In the genomic region with DNA sequence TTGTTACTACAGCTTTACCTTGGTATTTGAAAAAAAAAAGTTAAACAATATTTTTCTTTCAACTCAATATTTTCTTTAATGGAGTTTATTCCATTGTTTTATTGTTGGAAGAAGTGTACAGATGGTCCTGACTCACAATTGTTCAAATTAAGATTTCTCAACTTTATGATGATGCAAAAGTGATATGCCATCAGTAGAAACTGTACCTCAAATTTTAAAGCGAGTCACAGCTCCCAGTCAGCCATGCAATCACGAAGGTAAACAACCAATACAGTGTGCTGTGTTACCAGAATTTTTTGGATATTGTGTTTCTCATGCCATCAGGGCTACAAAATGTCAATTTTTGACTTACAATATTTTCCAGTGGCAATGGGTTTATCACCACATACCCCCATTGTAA, we compare ENCODE assay signal across 28 cellular contexts. TPM values are rescaled to one million over a fixed set of nuclear protein-coding genes. Genes with fewer than 3 reads are reported as not detected.
DNase-seq lines count a peak whose midpoint lies in the region; ATAC-seq and TF ChIP-seq lines count a peak whose summit lies in the region.
"Had no signal": no experiment of that assay in that cellular context is flagged by ENCODE, and none has a peak within 500 bp of the region (broad histone marks: within the 10 kb centered on the region; RNA-seq: fewer than 3 reads in every experiment).

No MANE protein-coding gene starts in this region.

- no peaks in the 10 kb centered on the region for H3K27me3 ChIP-seq in mesenchymal stem cell (ENCODE audit: control insufficient read depth in 1 of 2, insufficient read depth in 1 of 2, low read length in 2 of 2)
- H3K27me3 ChIP-seq: BLaER1 treated with 17β-estradiol and CSF1 and Interleukin-3, amounts not matched to agents 10 nM and 100 nM; neutrophil; transverse colon had no signal

- no peak overlapping the region for H2BK5ac ChIP-seq in mesenchymal stem cell (ENCODE audit: low read depth, low read length, poor library complexity, severe bottlenecking)

- H3K9ac ChIP-seq in mesenchymal stem cell (ENCODE audit: low read length): peak overlapping the region; percentile 63
- H3K9ac ChIP-seq: BLaER1 treated with 17β-estradiol and CSF1 and Interleukin-3, amounts not matched to agents 10 nM and 100 nM; KMS-11 had no signal

- no peaks in the 10 kb centered on the region for H3K4me1 ChIP-seq in mesenchymal stem cell (ENCODE audit: control insufficient read depth, insufficient read depth, low read depth, low read length)
- H3K4me1 ChIP-seq: BLaER1 treated with 17β-estradiol and CSF1 and Interleukin-3, amounts not matched to agents 10 nM and 100 nM; Caco-2; psoas muscle; transverse colon had no signal

- DNase-seq in EL: peak; percentile 25
- peak; percentile 79 for DNase-seq in LHCN-M2 (ENCODE audit: low read depth)
- peak; percentile 79 for DNase-seq in epithelial cell of esophagus (ENCODE audit: low read depth)
- no peak for DNase-seq in mesenchymal stem cell
- no peak for DNase-seq in activated CD4-positive, alpha-beta T cell treated with anti-CD3 and anti-CD28 coated beads, Interleukin-2, amount 50 U/mL, for 4 hours
- no peak for DNase-seq in activated CD4-positive, alpha-beta T cell treated with anti-CD3 and anti-CD28 coated beads, Interleukin-2, amount 50 U/mL, for 1 hour
- DNase-seq: activated CD4-positive, alpha-beta T cell treated with anti-CD3 and anti-CD28 coated beads for 48 hours; activated naive CD4-positive, alpha-beta T cell; activated T-cell treated with anti-CD3 and anti-CD28 coated beads, Interleukin-2, amount 50 U/mL, for 24 hours; amniotic stem cell; Caco-2; DMS79; effector CD8-positive, alpha-beta T cell; erythroblast; left ventricle myocardium superior; naive B cell; NCI-H1436; OCI-M1; psoas muscle; SHP77; stimulated activated CD4-positive, alpha-beta T cell treated with anti-CD3 and anti-CD28 coated beads, Interleukin-1b, Interleukin-23, amount 100 ng/mL, for 48 hours; transverse colon had no signal

- H3K18ac ChIP-seq in mesenchymal stem cell (ENCODE audit: low read depth in 1 of 2, low read length in 2 of 2): no peak overlapping the region

- no peaks in the 10 kb centered on the region for H3K9me3 ChIP-seq in mesenchymal stem cell (ENCODE audit: control insufficient read depth, low read length)
- H3K9me3 ChIP-seq: BLaER1 treated with 17β-estradiol and CSF1 and Interleukin-3, amounts not matched to agents 10 nM and 100 nM; Caco-2; neutrophil; psoas muscle; transverse colon had no signal

- H3K27ac ChIP-seq in mesenchymal stem cell (ENCODE audit: low read length, poor library complexity, severe bottlenecking): no peak overlapping the region
- H3K27ac ChIP-seq: BLaER1 treated with 17β-estradiol and CSF1 and Interleukin-3, amounts not matched to agents 10 nM and 100 nM; KMS-11; neutrophil; psoas muscle; skin epidermis; transverse colon; VCaP had no signal

- H3K4me3 ChIP-seq in epithelial cell of esophagus (ENCODE audit: low read length): no peak overlapping the region
- no peak overlapping the region for H3K4me3 ChIP-seq in mesenchymal stem cell (ENCODE audit: insufficient read depth in 1 of 2, low read depth in 1 of 2, low read length in 2 of 2)
- H3K4me3 ChIP-seq: BLaER1 treated with 17β-estradiol and CSF1 and Interleukin-3, amounts not matched to agents 10 nM and 100 nM; psoas muscle; skin epidermis; transverse colon had no signal

- H3K4me2 ChIP-seq in mesenchymal stem cell (ENCODE audit: low read length, poor library complexity, severe bottlenecking): no peak overlapping the region
- H3K4me2 ChIP-seq: BLaER1 treated with 17β-estradiol and CSF1 and Interleukin-3, amounts not matched to agents 10 nM and 100 nM; KMS-11 had no signal

- H3K79me1 ChIP-seq in mesenchymal stem cell (replicated peaks; ENCODE audit: low read length, poor library complexity, severe bottlenecking): no peaks in the 10 kb centered on the region

- no peak overlapping the region for H2BK120ac ChIP-seq in mesenchymal stem cell (ENCODE audit: low read depth, low read length)

- H2BK12ac ChIP-seq in mesenchymal stem cell (ENCODE audit: low read length in 2 of 2): no peak overlapping the region

- H4K91ac ChIP-seq in mesenchymal stem cell (ENCODE audit: low read length): no peak overlapping the region

- ATAC-seq in HG03565 (IDR thresholded peaks at IDR 0.05; ENCODE audit: unreplicated experiment): no peak
- ATAC-seq: left ventricle myocardium superior, psoas muscle had no signal

- H2AFZ ChIP-seq in mesenchymal stem cell (ENCODE audit: low read depth, low read length): no peak overlapping the region

- TF ChIP-seq CTCF in epithelial cell of esophagus (IDR thresholded peaks at IDR 0.05; ENCODE audit: insufficient read depth, low read depth, low read length, missing control alignments): no peak

- no peak overlapping the region for H3K4ac ChIP-seq in mesenchymal stem cell (ENCODE audit: low read depth in 1 of 2, low read length in 2 of 2)

- no peak overlapping the region for H3K23ac ChIP-seq in mesenchymal stem cell (ENCODE audit: low read length in 2 of 2)

- no peak overlapping the region for H4K8ac ChIP-seq in mesenchymal stem cell (ENCODE audit: low read length)

- H3K14ac ChIP-seq in mesenchymal stem cell (ENCODE audit: low read length in 2 of 2): no peak overlapping the region

- no peak overlapping the region for H2AK5ac ChIP-seq in mesenchymal stem cell (ENCODE audit: low read length, severe bottlenecking)

- no CpG with 5 or more reads among the region's 2 CpGs for WGBS in mesenchymal stem cell

- H3K36me3 ChIP-seq in mesenchymal stem cell (ENCODE audit: control insufficient read depth in 1 of 2, insufficient read depth in 2 of 2, low read depth in 1 of 2, low read length in 2 of 2): no peaks in the 10 kb centered on the region
- H3K36me3 ChIP-seq: BLaER1 treated with 17β-estradiol and CSF1 and Interleukin-3, amounts not matched to agents 10 nM and 100 nM; neutrophil; transverse colon had no signal

- no peak overlapping the region for H2BK15ac ChIP-seq in mesenchymal stem cell (ENCODE audit: low read depth, poor library complexity, severe bottlenecking)

RNA-seq across cellular contexts. Expression of gene COL5A2, which starts 54.0 kb away (rescaled TPM):
- total RNA-seq in LHCN-M2 (2014; rRNA removed): 187 TPM in 2 replicates
- polyA plus RNA-seq in LHCN-M2 (2012): 95.8 TPM
- 506 TPM for polyA plus RNA-seq in mesenchymal stem cell (2013, experiment 1 of 2)
- polyA plus RNA-seq in mesenchymal stem cell (2013, experiment 2 of 2): 508 TPM

Comparison
In these comparisons a context has a peak if more than half of its experiments do, and no peak if none do; other contexts are left out.
1. DNase-seq: peak in EL (single experiment), LHCN-M2 (single experiment) and epithelial cell of esophagus (single experiment); none in mesenchymal stem cell (single experiment), activated CD4-positive, alpha-beta T cell treated with anti-CD3 and anti-CD28 coated beads, Interleukin-2, amount 50 U/mL, for 4 hours (0 of 2) and activated CD4-positive, alpha-beta T cell treated with anti-CD3 and anti-CD28 coated beads, Interleukin-2, amount 50 U/mL, for 1 hour (single experiment).